10 cellular contexts compared by ENCODE assay signal in the genomic region with DNA sequence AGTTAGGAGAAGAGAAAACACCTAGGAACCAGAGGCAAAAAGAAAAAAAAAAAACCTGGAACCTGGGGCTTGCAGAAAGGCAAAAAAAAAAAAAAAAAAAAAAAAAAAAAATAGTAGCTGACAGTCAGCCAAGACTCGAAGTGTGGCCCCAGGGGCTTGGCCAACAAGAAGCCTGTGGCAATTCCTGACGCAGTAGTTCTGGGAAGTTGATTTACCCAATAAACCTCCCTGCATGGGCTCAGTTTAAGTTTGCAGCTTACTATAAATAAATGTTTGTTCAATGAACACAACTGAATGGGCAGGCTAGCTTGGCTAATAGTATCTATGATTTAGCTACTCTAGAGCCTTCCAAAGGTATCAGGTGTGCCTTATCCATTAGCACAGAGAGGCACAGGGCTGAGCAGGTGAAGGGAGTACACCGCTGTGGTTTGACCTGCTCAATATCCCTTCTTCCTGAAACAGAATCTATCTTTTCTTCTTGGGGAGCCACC. TPM values are rescaled to one million over a fixed set of nuclear protein-coding genes. Genes with fewer than 3 reads are reported as not detected.
DNase-seq lines count a peak whose midpoint lies in the region; ATAC-seq and TF ChIP-seq lines count a peak whose summit lies in the region.
"Had no signal": no experiment of that assay in that cellular context is flagged by ENCODE, and none has a peak within 500 bp of the region (broad histone marks: within the 10 kb centered on the region; RNA-seq: fewer than 3 reads in every experiment).

No MANE protein-coding gene starts in this region.

- no peak for TF ChIP-seq POLR2A in breast epithelium (IDR thresholded peaks at IDR 0.05)

- H3K4me3 ChIP-seq in AG09309 (ENCODE audit: control insufficient read depth, low read depth, low read length): no peak overlapping the region
- H3K4me3 ChIP-seq in breast epithelium: no peak overlapping the region

- no peaks in the 10 kb centered on the region for H3K27me3 Mint-ChIP-seq in naive B cell

- DNase-seq in AG09309 (ENCODE audit: low read depth) (peak; percentile 69), G401 (ENCODE audit: low spot score) (peak; percentile 33), breast epithelium (ENCODE audit: low spot score in 2 of 2) (no peak), naive B cell (no peak), NCI-H2107 (lab: John Stamatoyannopoulos, UW) (no peak), HCEC 1CT (no peak), NCI-H1105 (lab: John Stamatoyannopoulos, UW) (no peak), amygdala (lab: John Stamatoyannopoulos, UW) (no peak)
- DNase-seq: NCI-H82 had no signal

- intact Hi-C loops in breast epithelium (cut with DNase I; ENCODE audit: low total_unique reads): no loop called here

- peak overlapping the region; percentile 80 to 82 for H3K27ac ChIP-seq in breast epithelium

- no peak overlapping the region for H3K4me3 Mint-ChIP-seq in naive B cell

- H3K4me1 Mint-ChIP-seq in naive B cell: peaks cover 24 to 35% (median 35%) of the 10 kb centered on the region in 3 donors

- ATAC-seq in naive B cell (ENCODE audit: low read depth in 2 of 2): no peak
- ATAC-seq: left colon had no signal

- no peaks in the 10 kb centered on the region for H3K9me3 Mint-ChIP-seq in naive B cell

- TF ChIP-seq CTCF in AG09309 (IDR thresholded peaks at IDR 0.05; ENCODE audit: control insufficient read depth, insufficient read depth, low read depth, low read length, missing control alignments): no peak
- no peak for TF ChIP-seq CTCF in breast epithelium (IDR thresholded peaks at IDR 0.05)

- no peaks in the 10 kb centered on the region for H3K36me3 ChIP-seq in breast epithelium

- in situ Hi-C loops in G401 (cut with HindIII; ENCODE audit: low sequenced_read_pairs): no loop called here

- no peaks in the 10 kb centered on the region for H3K9me3 ChIP-seq in breast epithelium

- no peaks in the 10 kb centered on the region for H3K27me3 ChIP-seq in breast epithelium

- H3K27ac Mint-ChIP-seq in naive B cell: peak overlapping the region in 5 of 6 donors; percentile 51 to 93 (median 75)

- H3K4me1 ChIP-seq in breast epithelium: peaks cover 0 to 6% of the 10 kb centered on the region in 2 donors

- no peaks in the 10 kb centered on the region for H3K36me3 Mint-ChIP-seq in naive B cell

RNA-seq across cellular contexts. Expression of a gene that starts 21.3 kb away (rescaled TPM):
- not detected in 2 replicates for total RNA-seq in G401 (2014; rRNA removed; shearing (Covaris generic))
- 100 to 1,000 TPM in 1 of 3 donors, 10 to 100 TPM in 2; 42.1 to 106 (median 72.8) TPM for total RNA-seq in breast epithelium
- 100 to 1,000 TPM in 1 of 6 donors, 10 to 100 TPM in 5; 57.4 to 104 (median 77.4) TPM for polyA plus RNA-seq in naive B cell (ENCODE audit: low read depth in 6 of 6)

Comparison
In these comparisons a context has a peak if more than half of its experiments do, and no peak if none do; other contexts are left out.
1. DNase-seq: peak in AG09309 (single experiment) and G401 (single experiment); none in breast epithelium (0 of 2), naive B cell (single experiment), NCI-H2107 (single experiment), HCEC 1CT (single experiment), NCI-H1105 (single experiment) and amygdala (0 of 56).
2. RNA of a gene that starts 21.3 kb away (total RNA-seq): 42.1 to 106 TPM in breast epithelium; not detected in G401; every median in the first group is over 10 times any median in the second.